In genomic region chr3:124117486-124117885, GRCh38 we compare ENCODE assay signal across 15 cellular contexts.
DNase-seq lines count a peak whose midpoint lies in the region; ATAC-seq and TF ChIP-seq lines count a peak whose summit lies in the region.
"Had no signal": no experiment of that assay in that cellular context is flagged by ENCODE, and none has a peak within 500 bp of the region (broad histone marks: within the 10 kb centered on the region; RNA-seq: fewer than 3 reads in every experiment).

No MANE protein-coding gene starts in this region.

- no peaks in the 10 kb centered on the region for H3K36me3 ChIP-seq in sigmoid colon

- peaks cover 0 to 40% (median 4%) of the 10 kb centered on the region in 4 donors for H3K4me1 ChIP-seq in sigmoid colon

- TF ChIP-seq POLR2A in sigmoid colon (IDR thresholded peaks at IDR 0.05), result no peak

- WGBS in sigmoid colon, 2 donors, result 79 to 81% methylated on average over 3 of the region's 3 CpGs

- no peaks in the 10 kb centered on the region; the same call in 1 of the 2 replicates for H3K36me3 Mint-ChIP-seq in HFFc6 (ENCODE audit: low read depth)
- H3K36me3 Mint-ChIP-seq in T-helper 2 cell treated with Interferon-gamma antibody and Interleukin-4, amounts not matched to agents 5 μg/mL and 100 μg/mL, for 36 hours (ENCODE audit: low read depth), result no peaks in the 10 kb centered on the region

- no peak overlapping the region for H3K4me3 ChIP-seq in sigmoid colon

- H3K27me3 Mint-ChIP-seq in HFFc6 (ENCODE audit: insufficient read depth), result no peaks in the 10 kb centered on the region; the same call in none of the 2 replicates
- no peaks in the 10 kb centered on the region for H3K27me3 Mint-ChIP-seq in T-helper 2 cell treated with Interferon-gamma antibody and Interleukin-4, amounts not matched to agents 5 μg/mL and 100 μg/mL, for 36 hours (ENCODE audit: low read depth)

- no peak for TF ChIP-seq EP300 in sigmoid colon (IDR thresholded peaks at IDR 0.05)

- H3K27ac Mint-ChIP-seq in HFFc6, result peak overlapping the region; percentile 80
- no peak overlapping the region for H3K27ac Mint-ChIP-seq in T-helper 2 cell treated with Interferon-gamma antibody and Interleukin-4, amounts not matched to agents 5 μg/mL and 100 μg/mL, for 36 hours
- H3K27ac Mint-ChIP-seq: activated naive CD8-positive, alpha-beta T cell treated with anti-CD3 and anti-CD28 coated beads, Interleukin-2, amount 50 U/mL, for 24 hours; T-helper 17 cell had no signal

- intact Hi-C loops in sigmoid colon (cut with DNase I), result no loop called here

- H3K9me3 Mint-ChIP-seq in HFFc6, result no peaks in the 10 kb centered on the region
- no peaks in the 10 kb centered on the region for H3K9me3 Mint-ChIP-seq in T-helper 2 cell treated with Interferon-gamma antibody and Interleukin-4, amounts not matched to agents 5 μg/mL and 100 μg/mL, for 36 hours
- H3K9me3 Mint-ChIP-seq: activated naive CD8-positive, alpha-beta T cell treated with anti-CD3 and anti-CD28 coated beads, Interleukin-2, amount 50 U/mL, for 24 hours had no signal

- peaks cover 51% of the 10 kb centered on the region for H3K4me1 Mint-ChIP-seq in HFFc6 (ENCODE audit: low read depth)
- no peaks in the 10 kb centered on the region for H3K4me1 Mint-ChIP-seq in T-helper 2 cell treated with Interferon-gamma antibody and Interleukin-4, amounts not matched to agents 5 μg/mL and 100 μg/mL, for 36 hours (ENCODE audit: low read depth)
- H3K4me1 Mint-ChIP-seq: activated naive CD8-positive, alpha-beta T cell treated with anti-CD3 and anti-CD28 coated beads, Interleukin-2, amount 50 U/mL, for 24 hours; T-helper 17 cell had no signal

- DNase-seq in A172 (ENCODE audit: low spot score) (peak; percentile 76), HFFc6 (peak; percentile 50), caudate nucleus (lab: John Stamatoyannopoulos, UW) (peak in 35 of 61 donors; percentile 3 to 92 (median 27)), kidney tubule cell (ENCODE audit: low spot score) (peak; percentile 18), sigmoid colon (no peak)
- no peak for DNase-seq in activated effector memory CD4-positive, alpha-beta T cell treated with Interleukin-2 at 50 U/mL for 16 hours
- DNase-seq in T-helper 2 cell treated with Interferon-gamma antibody and Interleukin-4, amounts not matched to agents 5 μg/mL and 100 μg/mL, for 36 hours (ENCODE audit: low spot score), result no peak
- DNase-seq: activated naive CD8-positive, alpha-beta T cell treated with anti-CD3 and anti-CD28 coated beads, Interleukin-2, amount 50 U/mL, for 24 hours; AML-193; H7; NCI-H526 treated with DMSO at 0.1 percent for 48 hours; T-helper 17 cell had no signal

- no peak for ATAC-seq in HG02610 (IDR thresholded peaks at IDR 0.05; ENCODE audit: unreplicated experiment)
- ATAC-seq: activated naive CD8-positive, alpha-beta T cell treated with anti-CD3 and anti-CD28 coated beads, Interleukin-2, amount 50 U/mL, for 24 hours; left lobe of liver; T-helper 17 cell had no signal

- TF ChIP-seq CTCF in HFFc6 (IDR thresholded peaks at IDR 0.05), result no peak
- no peak for TF ChIP-seq CTCF in sigmoid colon (IDR thresholded peaks at IDR 0.05)

- no peaks in the 10 kb centered on the region for H3K9me3 ChIP-seq in sigmoid colon

- H3K27ac ChIP-seq in caudate nucleus (ENCODE audit: low read depth, low read length) (no peak overlapping the region), sigmoid colon (no peak overlapping the region)
- H3K27ac ChIP-seq: parathyroid adenoma had no signal

- H3K4me3 Mint-ChIP-seq in HFFc6, result peak overlapping the region; percentile 77; the same call in 1 of the 2 replicates
- H3K4me3 Mint-ChIP-seq in T-helper 2 cell treated with Interferon-gamma antibody and Interleukin-4, amounts not matched to agents 5 μg/mL and 100 μg/mL, for 36 hours, result no peak overlapping the region
- H3K4me3 Mint-ChIP-seq: activated naive CD8-positive, alpha-beta T cell treated with anti-CD3 and anti-CD28 coated beads, Interleukin-2, amount 50 U/mL, for 24 hours; T-helper 17 cell had no signal

- H3K27me3 ChIP-seq in sigmoid colon, result no peaks in the 10 kb centered on the region

Comparison
In these comparisons a context has a peak if more than half of its experiments do, and no peak if none do; other contexts are left out.
1. DNase-seq: peak in A172 (single experiment), HFFc6 (single experiment), caudate nucleus (35 of 61) and kidney tubule cell (single experiment); none in sigmoid colon (single experiment), activated effector memory CD4-positive, alpha-beta T cell treated with Interleukin-2 at 50 U/mL for 16 hours (single experiment) and T-helper 2 cell treated with Interferon-gamma antibody and Interleukin-4, amounts not matched to agents 5 μg/mL and 100 μg/mL, for 36 hours (single experiment).